8 cellular contexts compared by ENCODE assay signal in genomic region chr18:24016643-24017042, GRCh38. TPM values are rescaled to one million over a fixed set of nuclear protein-coding genes. Genes with fewer than 3 reads are reported as not detected.
A peak's percentile ranks its signal among the peaks of the same experiment; 100 is the strongest.
DNase-seq lines count a peak whose midpoint lies in the region; ATAC-seq and TF ChIP-seq lines count a peak whose summit lies in the region.

No MANE protein-coding gene starts in this region.

- H3K4me3 ChIP-seq in AG09309 (ENCODE audit: control insufficient read depth, low read depth, low read length) (no peak overlapping the region), GM12865 (ENCODE audit: low read depth, low read length) (peak overlapping the region; percentile 61)

- POLR2A ChIA-PET in RWPE1 (lab: Yijun Ruan, JAX; ENCODE audit: low non-redundant PET) (no interaction called here), GM10248 (lab: Yijun Ruan, JAX) (no interaction called here)

- DNase-seq in AG09309 (ENCODE audit: low read depth) (no peak), GM12865 (ENCODE audit: low read depth) (no peak), RWPE1 (ENCODE audit: low spot score) (peak; percentile 34), foreskin keratinocyte (peak in 1 of 2 donors; percentile 26), GM19240 (ENCODE audit: insufficient read length, low spot score) (no peak), GM10248 (ENCODE audit: extremely low spot score) (no peak)
- no peak for DNase-seq in activated naive CD4-positive, alpha-beta T cell treated with Interleukin-2 at 50 U/mL for 16 hours

- peaks cover 6% of the 10 kb centered on the region for H3K27me3 ChIP-seq in foreskin keratinocyte

- H3K27ac ChIP-seq in RWPE1 (no peak overlapping the region), foreskin keratinocyte (no peak overlapping the region)

- peaks cover 10% of the 10 kb centered on the region for H3K4me1 ChIP-seq in foreskin keratinocyte

- TF ChIP-seq CTCF in AG09309 (IDR thresholded peaks at IDR 0.05; ENCODE audit: control insufficient read depth, insufficient read depth, low read depth, low read length, missing control alignments) (peak; percentile 29), GM12865 (IDR thresholded peaks at IDR 0.05; ENCODE audit: insufficient read depth, low read depth, low read length, missing control alignments) (peak; percentile 32), RWPE1 (conservative IDR thresholded peaks at IDR 0.05; ENCODE audit: low read depth) (peak; percentile 48), foreskin keratinocyte (conservative IDR thresholded peaks at IDR 0.05) (peak; percentile 65), GM10248 (IDR thresholded peaks at IDR 0.05; ENCODE audit: control extremely low read depth, extremely low read depth, low read depth, missing control alignments) (no peak)

- CTCF ChIA-PET in RWPE1 (lab: Yijun Ruan, JAX) = no interaction called here
- CTCF ChIA-PET in GM10248 (lab: Yijun Ruan, JAX) = interaction anchor here (1.4 to 2.2 kb wide), 2 partner anchors 11 to 39 kb away, joined by 4 to 6 read pairs; no protein-coding TSS in a partner anchor

- ATAC-seq in foreskin keratinocyte (peak; percentile 56), GM18520 (IDR thresholded peaks at IDR 0.05; ENCODE audit: unreplicated experiment) (no peak)

RNA-seq across cellular contexts. Expression of gene TTC39C, which starts 2.1 kb away (rescaled TPM):
- total RNA-seq in foreskin keratinocyte = 15.9 and 16.9 TPM in 2 replicates
- polyA plus RNA-seq in foreskin keratinocyte = 13.3 and 16.0 TPM in 2 replicates
